ENCODE assay signal across 14 cellular contexts in the genomic region with DNA sequence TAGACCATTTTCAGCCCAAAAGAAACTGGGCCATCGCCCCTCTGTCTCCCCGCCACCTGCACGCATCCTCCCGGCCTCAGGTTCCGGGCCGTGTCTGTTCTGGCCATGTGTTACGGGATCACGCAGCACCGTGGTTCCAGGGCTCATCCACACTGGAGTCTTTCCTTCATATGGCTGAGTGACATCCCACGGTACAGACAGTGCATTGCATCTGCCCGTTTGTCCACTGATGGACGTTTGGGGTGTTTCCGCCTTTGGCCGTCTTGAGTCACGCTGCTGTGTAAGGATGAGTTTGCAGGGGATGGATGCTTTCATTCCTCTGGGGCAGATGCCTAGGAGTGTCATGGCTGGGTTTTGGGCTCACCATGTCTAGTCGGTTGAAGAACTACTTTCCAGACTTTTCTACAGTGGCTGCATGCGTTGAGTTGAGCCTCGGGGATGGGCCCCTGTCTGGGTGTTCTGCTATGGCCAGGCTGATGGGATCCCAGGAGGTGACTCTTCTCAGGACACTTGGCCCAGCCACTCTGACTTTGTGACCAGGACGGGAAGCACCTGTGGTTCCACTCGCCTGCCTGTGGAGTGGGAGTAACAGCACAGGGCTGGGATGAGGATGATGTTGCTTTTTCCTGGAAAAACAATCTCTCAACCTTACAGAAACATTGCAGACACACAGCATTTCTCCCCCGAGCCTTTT. TPM values are rescaled to one million over a fixed set of nuclear protein-coding genes. Genes with fewer than 3 reads are reported as not detected.
A peak's percentile ranks its signal among the peaks of the same experiment; 100 is the strongest.
DNase-seq lines count a peak whose midpoint lies in the region; ATAC-seq and TF ChIP-seq lines count a peak whose summit lies in the region.
"Had no signal": no experiment of that assay in that cellular context is flagged by ENCODE, and none has a peak within 500 bp of the region (broad histone marks: within the 10 kb centered on the region; RNA-seq: fewer than 3 reads in every experiment).

No MANE protein-coding gene starts in this region.

- peak overlapping the region; percentile 99 for H3K27ac ChIP-seq in OCI-LY1 (ENCODE audit: low read depth, low read length, poor library complexity, severe bottlenecking)
- H3K27ac ChIP-seq: 22Rv1 had no signal

- H3K9me3 Mint-ChIP-seq in activated CD4-positive, alpha-beta T cell treated with anti-CD3 and anti-CD28 coated beads for 36 hours (ENCODE audit: low read depth) = no peaks in the 10 kb centered on the region

- H3K9me3 ChIP-seq in OCI-LY1 (ENCODE audit: low read length) (no peaks in the 10 kb centered on the region), iPS-15b (ENCODE audit: control insufficient read depth, insufficient read depth, low read length) (no peaks in the 10 kb centered on the region)
- H3K9me3 ChIP-seq: stomach had no signal

- H3K36me3 ChIP-seq in OCI-LY1 (ENCODE audit: insufficient read depth, low read length) (peaks cover 47% of the 10 kb centered on the region), iPS-15b (ENCODE audit: control insufficient read depth, insufficient read depth, low read length) (peaks cover 36% of the 10 kb centered on the region)

- peak overlapping the region; percentile 89 for H3K9ac ChIP-seq in OCI-LY1 (ENCODE audit: low read length)
- H3K9ac ChIP-seq in iPS-15b (ENCODE audit: low read depth, low read length) = peak overlapping the region; percentile 24

- no peak for DNase-seq in activated CD4-positive, alpha-beta T cell treated with anti-CD3 and anti-CD28 coated beads for 36 hours
- DNase-seq in activated CD4-positive, alpha-beta T cell treated with anti-CD3 and anti-CD28 coated beads, Interleukin-2, amount 50 U/mL, for 48 hours = no peak
- no peak for DNase-seq in UCSD-AML1 (lab: John Stamatoyannopoulos, UW; ENCODE audit: unreplicated experiment)
- DNase-seq in NOMO-1 treated with dmso at 0.1 percent for 144 hours (lab: John Stamatoyannopoulos, UW; ENCODE audit: unreplicated experiment) = no peak
- DNase-seq in foreskin fibroblast = no peak
- DNase-seq: activated CD4-positive, CD25-positive, alpha-beta regulatory T cell treated with anti-CD3 and anti-CD28 coated beads, Interleukin-2, amount 50 U/mL, for 72 hours; foreskin melanocyte; mesenchymal stem cell; NCI-H345; stomach had no signal

- H3K27me3 ChIP-seq in OCI-LY1 (ENCODE audit: insufficient read depth, low read length) (no peaks in the 10 kb centered on the region), iPS-15b (ENCODE audit: control insufficient read depth, insufficient read depth, low read length) (no peaks in the 10 kb centered on the region)
- H3K27me3 ChIP-seq: stomach had no signal

- CTCF ChIA-PET in activated CD4-positive, alpha-beta T cell treated with anti-CD3 and anti-CD28 coated beads for 36 hours (lab: Charles Lee) = no interaction called here

- no peak overlapping the region for H3K4me3 Mint-ChIP-seq in activated CD4-positive, alpha-beta T cell treated with anti-CD3 and anti-CD28 coated beads for 36 hours

- peak; percentile 23 for TF ChIP-seq POLR2A in GM19193 (IDR thresholded peaks at IDR 0.05; ENCODE audit: extremely low read depth, insufficient read depth, insufficient read length)

- peak overlapping the region; percentile 48 for H3K27ac Mint-ChIP-seq in activated CD4-positive, alpha-beta T cell treated with anti-CD3 and anti-CD28 coated beads for 36 hours

- H3K9me2 ChIP-seq in OCI-LY1 (ENCODE audit: low read depth, low read length) = no peaks in the 10 kb centered on the region

- no peaks in the 10 kb centered on the region for H3K27me3 Mint-ChIP-seq in activated CD4-positive, alpha-beta T cell treated with anti-CD3 and anti-CD28 coated beads for 36 hours

- peaks cover 75% of the 10 kb centered on the region for H3K4me1 ChIP-seq in OCI-LY1 (ENCODE audit: insufficient read depth, low read length, severe bottlenecking)
- no peaks in the 10 kb centered on the region for H3K4me1 ChIP-seq in iPS-15b (ENCODE audit: control insufficient read depth, insufficient read depth, low read length)

- no peak for ATAC-seq in activated CD4-positive, alpha-beta T cell treated with anti-CD3 and anti-CD28 coated beads for 36 hours

- intact Hi-C loops in activated CD4-positive, alpha-beta T cell treated with anti-CD3 and anti-CD28 coated beads for 36 hours (cut with DNase I, micrococcal nuclease) = no loop called here

- POLR2A ChIA-PET in activated CD4-positive, alpha-beta T cell treated with anti-CD3 and anti-CD28 coated beads for 36 hours (lab: Charles Lee) = no interaction called here

- H3K36me3 Mint-ChIP-seq in activated CD4-positive, alpha-beta T cell treated with anti-CD3 and anti-CD28 coated beads for 36 hours (ENCODE audit: low read depth) = peaks cover 19% of the 10 kb centered on the region

- no peak overlapping the region for H2AFZ ChIP-seq in OCI-LY1 (ENCODE audit: low read length)

- H4K20me1 ChIP-seq in OCI-LY1 (ENCODE audit: insufficient read depth, low read length) = no peaks in the 10 kb centered on the region

- H3F3A ChIP-seq in OCI-LY1 (ENCODE audit: insufficient read depth, low read length) = no peaks in the 10 kb centered on the region

- H3K4me1 Mint-ChIP-seq in activated CD4-positive, alpha-beta T cell treated with anti-CD3 and anti-CD28 coated beads for 36 hours = peaks cover 3% of the 10 kb centered on the region

- TF ChIP-seq CTCF in OCI-LY1 (IDR thresholded peaks at IDR 0.05; ENCODE audit: low read length) (no peak), foreskin fibroblast (IDR thresholded peaks at IDR 0.05; ENCODE audit: low read depth, low read length) (no peak)

- peak overlapping the region; percentile 66 for H3K4me3 ChIP-seq in OCI-LY1 (ENCODE audit: low read depth, low read length, poor library complexity, severe bottlenecking)
- H3K4me3 ChIP-seq in iPS-15b (ENCODE audit: low read depth, low read length) = no peak overlapping the region
- no peak overlapping the region for H3K4me3 ChIP-seq in foreskin fibroblast (ENCODE audit: low read depth in 1 of 2, low read length in 2 of 2)
- H3K4me3 ChIP-seq: stomach had no signal

- H3K4me2 ChIP-seq in OCI-LY1 (ENCODE audit: low read length) = peak overlapping the region; percentile 88

- no peaks in the 10 kb centered on the region for H3K79me2 ChIP-seq in OCI-LY1 (ENCODE audit: insufficient read depth, low read length)

RNA-seq across cellular contexts. Expression of gene RRP1, which starts 16.8 kb away (rescaled TPM):
- 10 to 100 TPM; 51.7 to 53.4 TPM for total RNA-seq in activated CD4-positive, alpha-beta T cell treated with anti-CD3 and anti-CD28 coated beads for 36 hours

RNA-seq across cellular contexts. Expression of gene CSTB, which starts 30.1 kb away (rescaled TPM):
- total RNA-seq in activated CD4-positive, alpha-beta T cell treated with anti-CD3 and anti-CD28 coated beads for 36 hours = 10 to 100 TPM; 29.9 to 30.9 TPM

RNA-seq across cellular contexts. Expression of gene AGPAT3, which starts 58.9 kb away (rescaled TPM):
- total RNA-seq in activated CD4-positive, alpha-beta T cell treated with anti-CD3 and anti-CD28 coated beads for 36 hours = 10 to 100 TPM; 73.5 to 90.7 TPM
